ENCODE assay signal across 13 cellular contexts in the genomic region with DNA sequence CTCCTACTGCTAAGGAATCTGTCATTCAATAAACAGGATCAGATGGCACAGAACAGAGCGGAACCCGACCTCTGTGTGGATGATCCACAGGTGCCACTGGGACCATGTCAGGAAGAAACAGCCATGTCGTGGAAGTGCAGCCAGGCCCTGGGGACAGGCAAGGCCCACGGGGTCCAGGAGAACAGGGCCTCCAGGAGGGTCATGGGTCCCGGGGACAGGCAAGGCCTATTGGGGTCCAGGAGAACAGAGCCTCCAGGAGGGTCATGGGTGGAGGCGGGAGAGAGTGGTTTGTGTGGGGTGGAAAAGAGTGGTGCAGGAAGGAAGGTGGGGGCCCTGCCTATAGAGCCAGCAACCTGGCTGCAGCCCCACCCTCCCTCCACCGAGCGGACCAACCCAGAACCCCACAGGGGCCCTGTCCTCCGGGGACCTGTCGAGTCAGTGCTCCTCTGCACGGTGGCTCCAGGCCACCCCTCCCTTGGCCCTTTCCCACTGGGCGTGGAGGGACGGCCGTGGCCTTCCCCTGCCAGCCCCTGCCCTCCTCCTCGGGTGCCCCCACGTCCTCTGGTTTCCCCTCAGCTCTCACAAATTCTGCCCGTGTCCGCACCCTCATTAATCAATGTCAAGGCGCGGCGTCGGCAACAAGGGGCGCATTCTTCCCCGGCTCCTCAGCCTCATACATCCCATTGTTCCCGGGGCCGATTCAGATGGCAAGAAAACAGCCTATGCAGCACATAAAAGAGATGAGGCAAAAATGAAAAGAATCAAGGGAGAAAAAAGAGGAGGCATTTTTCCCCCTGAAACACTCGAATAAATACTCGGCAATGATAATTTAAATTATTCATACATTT.
"Had no signal": no experiment of that assay in that cellular context is flagged by ENCODE, and none has a peak within 500 bp of the region (broad histone marks: within the 10 kb centered on the region; RNA-seq: fewer than 3 reads in every experiment).

No MANE protein-coding gene starts in this region.

- H3K27ac ChIP-seq: adrenal gland, brain microvascular endothelial cell, right atrium auricular region had no signal

- H3K36me3 ChIP-seq: adrenal gland, brain microvascular endothelial cell, right atrium auricular region had no signal

- ATAC-seq: esophagus mucosa, T-helper 17 cell, WTC11 had no signal

- H3K27me3 ChIP-seq: brain microvascular endothelial cell, right atrium auricular region had no signal

- H3K4me1 ChIP-seq: adrenal gland had no signal

- H3K4me3 ChIP-seq: adrenal gland, right atrium auricular region had no signal

- FAIRE-seq: endometrium, small intestine had no signal

- H3K9me3 ChIP-seq: adrenal gland, right atrium auricular region had no signal

- DNase-seq: activated CD4-positive, alpha-beta T cell treated with anti-CD3 and anti-CD28 coated beads, Interleukin-2, amount 10 ng/mL, durations not matched to agents 24 days and 14 days; activated naive CD4-positive, alpha-beta T cell treated with anti-CD3 and anti-CD28 coated beads for 36 hours; adrenal gland; brain microvascular endothelial cell; cerebellar nuclear complex; dermis blood vessel endothelial cell; small intestine; T-helper 17 cell; trophoblast cell had no signal
